8 cellular contexts compared by ENCODE assay signal in genomic region chr3:117719316-117719926, GRCh38.
DNase-seq lines count a peak whose midpoint lies in the region; ATAC-seq, FAIRE-seq and TF ChIP-seq lines count a peak whose summit lies in the region.

No MANE protein-coding gene starts in this region.

- H3K4me1 ChIP-seq in Karpas-422 (ENCODE audit: low read length), result peaks cover 52% of the 10 kb centered on the region
- no peaks in the 10 kb centered on the region for H3K4me1 ChIP-seq in K562 (replicated peaks in 1 of 2; ENCODE audit: control insufficient read depth in 2 of 2, insufficient read depth in 2 of 2, low read length in 2 of 2)
- no peaks in the 10 kb centered on the region for H3K4me1 ChIP-seq in vagina

- no peak overlapping the region for H3K9ac ChIP-seq in Karpas-422 (ENCODE audit: low read length)
- H3K9ac ChIP-seq in K562 (ENCODE audit: insufficient read depth in 1 of 2, low read depth in 2 of 2, low read length in 2 of 2), result no peak overlapping the region

- H3K4me2 ChIP-seq in Karpas-422 (ENCODE audit: low read depth, low read length, poor library complexity, severe bottlenecking) (peak overlapping the region; percentile 68), K562 (ENCODE audit: insufficient read depth, low read length) (no peak overlapping the region)

- POLR2A ChIA-PET in K562 (lab: Yijun Ruan, JAX), result no interaction called here

- no peaks in the 10 kb centered on the region for H4K20me1 ChIP-seq in Karpas-422 (ENCODE audit: insufficient read depth, low read depth, low read length)
- H4K20me1 ChIP-seq in K562 (replicated peaks; ENCODE audit: control insufficient read depth, insufficient read depth, low read length), result no peaks in the 10 kb centered on the region

- H3K27ac ChIP-seq in Karpas-422 (ENCODE audit: low read length) (peak overlapping the region; percentile 89), K562 (ENCODE audit: extremely low read depth, low read depth, low read length) (no peak overlapping the region), vagina (no peak overlapping the region)

- no peaks in the 10 kb centered on the region for H3K79me2 ChIP-seq in Karpas-422 (ENCODE audit: low read length)
- H3K79me2 ChIP-seq in K562 (ENCODE audit: control insufficient read depth, insufficient read depth, low read length), result no peaks in the 10 kb centered on the region

- in situ Hi-C loops in K562 (cut with MboI), result no loop called here

- BruUV-seq in K562 (replicated peaks; lab: Mats Ljungman, UMichigan), result no TSS peak

- H3K36me3 ChIP-seq in Karpas-422 (ENCODE audit: insufficient read depth, low read length), result no peaks in the 10 kb centered on the region
- H3K36me3 ChIP-seq in K562 (ENCODE audit: control insufficient read depth, insufficient read depth, low read length), result no peaks in the 10 kb centered on the region
- no peaks in the 10 kb centered on the region for H3K36me3 ChIP-seq in vagina

- no peak overlapping the region for H3K4me3 ChIP-seq in Karpas-422 (ENCODE audit: low read length)
- H3K4me3 ChIP-seq in K562, result no peak overlapping the region
- no peak overlapping the region for H3K4me3 ChIP-seq in vagina

- ATAC-seq in GM18498 (IDR thresholded peaks at IDR 0.05; ENCODE audit: unreplicated experiment) (peak; percentile 61), K562 (no peak)

- H3K9me3 ChIP-seq in Karpas-422 (ENCODE audit: low read length) (no peaks in the 10 kb centered on the region), K562 (replicated peaks; ENCODE audit: control insufficient read depth, insufficient read depth, low read depth, low read length) (no peaks in the 10 kb centered on the region), vagina (no peaks in the 10 kb centered on the region)

- H2AFZ ChIP-seq in Karpas-422 (ENCODE audit: low read length), result peak overlapping the region; percentile 45
- no peak overlapping the region for H2AFZ ChIP-seq in K562 (ENCODE audit: low read depth, low read length)

- CTCF ChIA-PET in K562 (lab: Yijun Ruan, JAX; ENCODE audit: low intra/inter-chr PET ratio), result no interaction called here

- peak in 1 of 2 experiments; percentile 33; a peak in 2 of 4 replicates for TF ChIP-seq RAD21 in K562 (CRISPR knock-in tag; conservative IDR thresholded peaks at IDR 0.05 in 1 of 2, IDR thresholded peaks at IDR 0.05 in 1 of 2)

- DNase-seq in AML-193 (lab: John Stamatoyannopoulos, UW), result peak; percentile 25 to 61
- peak; percentile 82 for DNase-seq in Karpas-422
- DNase-seq in K562 (ENCODE audit: extremely low read depth in 1 of 4, low spot score in 3 of 4), result peak; percentile 1 to 11 (median 6)
- peak; percentile 31 to 36 for DNase-seq in lung microvascular endothelial cell (ENCODE audit: low read depth in 2 of 2)
- no peak for DNase-seq in NCI-H1048 (lab: John Stamatoyannopoulos, UW)
- no peak for DNase-seq in vagina (ENCODE audit: extremely low spot score in 2 of 2)
- no peak for DNase-seq in C1 segment of cervical spinal cord (lab: John Stamatoyannopoulos, UW)

- FAIRE-seq in K562 (lab: Jason Lieb, UNC), result no peak

- H3K9me1 ChIP-seq in K562 (ENCODE audit: control insufficient read depth, insufficient read depth, low read length), result no peaks in the 10 kb centered on the region

- TF ChIP-seq EP300 in K562 (IDR thresholded peaks at IDR 0.05; ENCODE audit: low read length), result no peak

- TF ChIP-seq POLR2A in K562 (conservative IDR thresholded peaks at IDR 0.05), result no peak
- no peak for TF ChIP-seq POLR2A in vagina (IDR thresholded peaks at IDR 0.05)

- H3K27me3 ChIP-seq in Karpas-422 (ENCODE audit: low read length) (no peaks in the 10 kb centered on the region), K562 (ENCODE audit: control insufficient read depth in 2 of 2, insufficient read depth in 2 of 2, low read length in 2 of 2) (no peaks in the 10 kb centered on the region), vagina (no peaks in the 10 kb centered on the region)

- TF ChIP-seq CTCF in K562 (IDR thresholded peaks at IDR 0.05 in 2 of 3, conservative IDR thresholded peaks at IDR 0.05 in 1 of 3; ENCODE audit: insufficient read depth in 2 of 3, low read depth in 1 of 3, low read length in 3 of 3) (peak in 2 of 3 experiments; percentile 5 to 34; a peak in 2 of 6 replicates), vagina (IDR thresholded peaks at IDR 0.05) (peak in 1 of 3 experiments; percentile 44)

- intact Hi-C loops in K562 (cut with micrococcal nuclease), result loop anchor here (5.0 kb wide), 1 partner anchor 947 kb away; no protein-coding TSS in a partner anchor
- intact Hi-C loops in vagina (cut with DNase I), result no loop called here

- H3K9me2 ChIP-seq in Karpas-422 (replicated peaks; ENCODE audit: insufficient read depth, low read length), result 0 out of 2 replicates have a peak, but pooled peaks cover 2% of the 10 kb centered on the region

- WGBS in K562 (ENCODE audit: insufficient coverage, low coverage, missing lambda C conversion rate), result 0% methylated on average over 2 of the region's 2 CpGs

TF ChIP-seq in K562, 482 proteins besides CTCF, POLR2A, EP300 and RAD21:
- no peak for TF ChIP-seq ZNF41 (CRISPR knock-in tag; conservative IDR thresholded peaks at IDR 0.05)
- TF ChIP-seq, protein P1, sequence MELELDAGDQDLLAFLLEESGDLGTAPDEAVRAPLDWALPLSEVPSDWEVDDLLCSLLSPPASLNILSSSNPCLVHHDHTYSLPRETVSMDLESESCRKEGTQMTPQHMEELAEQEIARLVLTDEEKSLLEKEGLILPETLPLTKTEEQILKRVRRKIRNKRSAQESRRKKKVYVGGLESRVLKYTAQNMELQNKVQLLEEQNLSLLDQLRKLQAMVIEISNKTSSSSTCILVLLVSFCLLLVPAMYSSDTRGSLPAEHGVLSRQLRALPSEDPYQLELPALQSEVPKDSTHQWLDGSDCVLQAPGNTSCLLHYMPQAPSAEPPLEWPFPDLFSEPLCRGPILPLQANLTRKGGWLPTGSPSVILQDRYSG (tag; conservative IDR thresholded peaks at IDR 0.05; ENCODE audit: low read depth), result no peak
- no peak for TF ChIP-seq ZNF75A (CRISPR knock-in tag; IDR thresholded peaks at IDR 0.05)
- no peak for TF ChIP-seq ATF7 (IDR thresholded peaks at IDR 0.05)
- TF ChIP-seq MXI1 (IDR thresholded peaks at IDR 0.05; ENCODE audit: low read depth, low read length), result no peak
- TF ChIP-seq POLR2H (tag; IDR thresholded peaks at IDR 0.05; ENCODE audit: low read depth), result no peak
- no peak for TF ChIP-seq NFRKB (IDR thresholded peaks at IDR 0.05; ENCODE audit: low read depth)
- TF ChIP-seq ZBTB9 (CRISPR knock-in tag; IDR thresholded peaks at IDR 0.05), result no peak
- TF ChIP-seq, protein P2, sequence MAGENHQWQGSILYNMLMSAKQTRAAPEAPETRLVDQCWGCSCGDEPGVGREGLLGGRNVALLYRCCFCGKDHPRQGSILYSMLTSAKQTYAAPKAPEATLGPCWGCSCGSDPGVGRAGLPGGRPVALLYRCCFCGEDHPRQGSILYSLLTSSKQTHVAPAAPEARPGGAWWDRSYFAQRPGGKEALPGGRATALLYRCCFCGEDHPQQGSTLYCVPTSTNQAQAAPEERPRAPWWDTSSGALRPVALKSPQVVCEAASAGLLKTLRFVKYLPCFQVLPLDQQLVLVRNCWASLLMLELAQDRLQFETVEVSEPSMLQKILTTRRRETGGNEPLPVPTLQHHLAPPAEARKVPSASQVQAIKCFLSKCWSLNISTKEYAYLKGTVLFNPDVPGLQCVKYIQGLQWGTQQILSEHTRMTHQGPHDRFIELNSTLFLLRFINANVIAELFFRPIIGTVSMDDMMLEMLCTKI (IDR thresholded peaks at IDR 0.05; ENCODE audit: partially characterized antibody), result no peak
- TF ChIP-seq MTF1 (CRISPR knock-in tag; IDR thresholded peaks at IDR 0.05; ENCODE audit: borderline replicate concordance), result no peak
- no peak for TF ChIP-seq ZNF23 (CRISPR knock-in tag; IDR thresholded peaks at IDR 0.05)
- TF ChIP-seq KAT7 (CRISPR knock-in tag; IDR thresholded peaks at IDR 0.05; ENCODE audit: borderline replicate concordance), result no peak
- TF ChIP-seq, protein P3, sequence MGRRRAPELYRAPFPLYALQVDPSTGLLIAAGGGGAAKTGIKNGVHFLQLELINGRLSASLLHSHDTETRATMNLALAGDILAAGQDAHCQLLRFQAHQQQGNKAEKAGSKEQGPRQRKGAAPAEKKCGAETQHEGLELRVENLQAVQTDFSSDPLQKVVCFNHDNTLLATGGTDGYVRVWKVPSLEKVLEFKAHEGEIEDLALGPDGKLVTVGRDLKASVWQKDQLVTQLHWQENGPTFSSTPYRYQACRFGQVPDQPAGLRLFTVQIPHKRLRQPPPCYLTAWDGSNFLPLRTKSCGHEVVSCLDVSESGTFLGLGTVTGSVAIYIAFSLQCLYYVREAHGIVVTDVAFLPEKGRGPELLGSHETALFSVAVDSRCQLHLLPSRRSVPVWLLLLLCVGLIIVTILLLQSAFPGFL (CRISPR knock-in tag; IDR thresholded peaks at IDR 0.05), result no peak

Comparison
In these comparisons a context has a peak if more than half of its experiments do, and no peak if none do; other contexts are left out.
1. DNase-seq: peak in AML-193 (2 of 2), Karpas-422 (single experiment), K562 (4 of 4) and lung microvascular endothelial cell (2 of 2); none in NCI-H1048 (single experiment), vagina (0 of 2) and C1 segment of cervical spinal cord (0 of 14).